In the genomic region with DNA sequence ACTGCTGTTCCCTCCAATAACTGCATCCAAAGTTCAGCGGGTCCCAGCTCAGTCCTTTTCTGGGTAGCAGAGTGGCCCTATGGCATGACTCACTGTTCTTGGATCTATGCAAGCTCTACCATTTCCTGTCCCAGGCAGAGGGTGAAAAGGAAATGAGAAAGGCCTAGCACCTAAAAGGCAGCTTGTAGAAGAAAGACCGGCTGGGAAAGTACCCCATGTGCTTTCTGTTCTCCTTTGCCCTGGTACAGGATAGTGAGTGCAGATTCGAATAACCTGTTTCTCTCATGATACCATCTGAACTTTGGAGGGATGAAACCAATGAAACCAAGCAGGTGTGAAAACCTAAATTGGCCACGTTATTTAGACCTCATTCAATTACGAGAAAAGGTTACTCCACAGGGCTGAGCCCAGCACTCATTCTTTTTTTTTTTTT, we compare ENCODE assay signal across 8 cellular contexts.
DNase-seq lines count a peak whose midpoint lies in the region; ATAC-seq lines count a peak whose summit lies in the region.

No MANE protein-coding gene starts in this region.

- peaks cover 42% of the 10 kb centered on the region for H3K36me3 ChIP-seq in BLaER1

- no peak overlapping the region for H3K4me3 ChIP-seq in BLaER1

- H3K4me2 ChIP-seq in BLaER1, result peak overlapping the region; percentile 75

- H3K27me3 ChIP-seq in BLaER1, result no peaks in the 10 kb centered on the region

- ATAC-seq in GM19467 (IDR thresholded peaks at IDR 0.05; ENCODE audit: unreplicated experiment) (peak; percentile 87), HG03469 (IDR thresholded peaks at IDR 0.05; ENCODE audit: unreplicated experiment) (peak; percentile 85)

- no peaks in the 10 kb centered on the region for H4K20me1 ChIP-seq in BLaER1

- H3K9me3 ChIP-seq in BLaER1, result no peaks in the 10 kb centered on the region

- peak in 3 of 4 experiments; percentile 31 to 32 (median 31) for DNase-seq in activated CD4-positive, CD25-positive, alpha-beta regulatory T cell (lab: John Stamatoyannopoulos, UW)
- peak; percentile 43 for DNase-seq in effector CD8-positive, alpha-beta T cell (lab: John Stamatoyannopoulos, UW)
- DNase-seq in stimulated activated CD8-positive, alpha-beta memory T cell treated with anti-CD3 and anti-CD28 coated beads, Interleukin-12 subunit alpha, Interleukin-12 subunit beta, amount 100 ng/mL, for 1 hour (ENCODE audit: low read depth), result peak; percentile 45
- DNase-seq in SHP77 treated with DMSO at 0.1 percent for 48 hours (lab: John Stamatoyannopoulos, UW) (no peak), NCI-H345 treated with DMSO at 0.1 percent for 48 hours (lab: John Stamatoyannopoulos, UW; ENCODE audit: unreplicated experiment) (no peak)

- peaks cover 51% of the 10 kb centered on the region for H3K4me1 ChIP-seq in BLaER1

- no peak overlapping the region for H3K9ac ChIP-seq in BLaER1

- no peak overlapping the region; the same call in 1 of the 2 replicates for H3K27ac ChIP-seq in BLaER1

Comparison
In these comparisons a context has a peak if more than half of its experiments do, and no peak if none do; other contexts are left out.
1. DNase-seq: peak in activated CD4-positive, CD25-positive, alpha-beta regulatory T cell (3 of 4), effector CD8-positive, alpha-beta T cell (single experiment) and stimulated activated CD8-positive, alpha-beta memory T cell treated with anti-CD3 and anti-CD28 coated beads, Interleukin-12 subunit alpha, Interleukin-12 subunit beta, amount 100 ng/mL, for 1 hour (single experiment); none in SHP77 treated with DMSO at 0.1 percent for 48 hours (single experiment) and NCI-H345 treated with DMSO at 0.1 percent for 48 hours (single experiment).